ENCODE assay signal across 21 cellular contexts in the genomic region with DNA sequence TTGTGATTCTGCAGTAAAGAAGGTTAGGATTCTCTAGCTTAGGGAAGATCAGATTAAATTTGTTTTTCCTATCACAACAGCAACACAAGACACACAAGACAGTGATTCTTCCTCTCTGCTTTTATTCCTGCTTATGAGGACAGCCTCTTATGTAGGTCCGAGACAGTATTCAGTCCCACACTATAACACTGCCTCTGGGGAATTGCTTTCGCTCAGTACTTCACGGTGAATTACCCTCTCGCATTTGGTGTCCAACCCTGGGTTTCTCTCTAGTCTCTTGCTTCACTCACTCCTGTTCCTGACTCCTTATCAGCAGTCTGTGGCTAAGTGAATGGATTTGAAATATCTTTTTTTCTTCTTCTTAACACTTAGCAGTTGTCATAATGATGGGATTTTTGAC. TPM values are rescaled to one million over a fixed set of nuclear protein-coding genes. Genes with fewer than 3 reads are reported as not detected.
A peak's percentile ranks its signal among the peaks of the same experiment; 100 is the strongest.
DNase-seq lines count a peak whose midpoint lies in the region; ATAC-seq and TF ChIP-seq lines count a peak whose summit lies in the region.
"Had no signal": no experiment of that assay in that cellular context is flagged by ENCODE, and none has a peak within 500 bp of the region (broad histone marks: within the 10 kb centered on the region; RNA-seq: fewer than 3 reads in every experiment).

No MANE protein-coding gene starts in this region.

- TF ChIP-seq CTCF in HFF-Myc (IDR thresholded peaks at IDR 0.05; ENCODE audit: low read depth, low read length, missing control alignments) = no peak
- TF ChIP-seq CTCF in progenitor cell of endocrine pancreas (IDR thresholded peaks at IDR 0.05; ENCODE audit: unreplicated experiment) = no peak

- no peak for ATAC-seq in activated CD8-positive, alpha-beta memory T cell treated with anti-CD3 and anti-CD28 coated beads, Interleukin-2, amount 10 ng/mL, durations not matched to agents 7 days and 5 days
- ATAC-seq in central memory CD8-positive, alpha-beta T cell (replicated peaks; ENCODE audit: extremely low read depth, poor library complexity, severe bottlenecking) = no peak
- ATAC-seq in GM19023 (IDR thresholded peaks at IDR 0.05; ENCODE audit: unreplicated experiment) = no peak
- ATAC-seq: activated naive CD8-positive, alpha-beta T cell treated with anti-CD3 and anti-CD28 coated beads, Interleukin-2, amount 50 U/mL, for 24 hours; K562; right cardiac atrium had no signal

- no peak overlapping the region for H3K4me3 Mint-ChIP-seq in activated CD8-positive, alpha-beta memory T cell treated with anti-CD3 and anti-CD28 coated beads, Interleukin-2, amount 10 ng/mL, durations not matched to agents 7 days and 5 days
- H3K4me3 Mint-ChIP-seq in central memory CD8-positive, alpha-beta T cell = peak overlapping the region; percentile 12
- H3K4me3 Mint-ChIP-seq in progenitor cell of endocrine pancreas (ENCODE audit: low read depth) = no peak overlapping the region
- H3K4me3 Mint-ChIP-seq: activated naive CD8-positive, alpha-beta T cell treated with anti-CD3 and anti-CD28 coated beads, Interleukin-2, amount 50 U/mL, for 24 hours; activated T-cell treated with anti-CD3 and anti-CD28 coated beads, Interleukin-2, amount 50 U/mL, for 24 hours; mesothelial cell of epicardium had no signal

- no peaks in the 10 kb centered on the region for H3K27me3 Mint-ChIP-seq in activated CD8-positive, alpha-beta memory T cell treated with anti-CD3 and anti-CD28 coated beads, Interleukin-2, amount 10 ng/mL, durations not matched to agents 7 days and 5 days
- no peaks in the 10 kb centered on the region for H3K27me3 Mint-ChIP-seq in central memory CD8-positive, alpha-beta T cell
- no peaks in the 10 kb centered on the region for H3K27me3 Mint-ChIP-seq in progenitor cell of endocrine pancreas
- H3K27me3 Mint-ChIP-seq: activated naive CD8-positive, alpha-beta T cell treated with anti-CD3 and anti-CD28 coated beads, Interleukin-2, amount 50 U/mL, for 24 hours; activated T-cell treated with anti-CD3 and anti-CD28 coated beads, Interleukin-2, amount 50 U/mL, for 24 hours had no signal

- H3K9me3 Mint-ChIP-seq in activated CD8-positive, alpha-beta memory T cell treated with anti-CD3 and anti-CD28 coated beads, Interleukin-2, amount 10 ng/mL, durations not matched to agents 7 days and 5 days (ENCODE audit: low read depth) = no peaks in the 10 kb centered on the region
- no peaks in the 10 kb centered on the region for H3K9me3 Mint-ChIP-seq in central memory CD8-positive, alpha-beta T cell
- H3K9me3 Mint-ChIP-seq in progenitor cell of endocrine pancreas (ENCODE audit: low read depth) = no peaks in the 10 kb centered on the region
- H3K9me3 Mint-ChIP-seq: activated naive CD8-positive, alpha-beta T cell treated with anti-CD3 and anti-CD28 coated beads, Interleukin-2, amount 50 U/mL, for 24 hours; activated T-cell treated with anti-CD3 and anti-CD28 coated beads, Interleukin-2, amount 50 U/mL, for 24 hours; mesothelial cell of epicardium had no signal

- CTCF ChIA-PET in activated CD8-positive, alpha-beta memory T cell treated with anti-CD3 and anti-CD28 coated beads, Interleukin-2, amount 10 ng/mL, durations not matched to agents 7 days and 5 days (lab: Charles Lee) = interaction anchor here (1.3 kb wide), 1 partner anchor 11 kb away, joined by 3 read pairs; no protein-coding TSS in a partner anchor

- peaks cover 28% of the 10 kb centered on the region for H3K36me3 Mint-ChIP-seq in activated CD8-positive, alpha-beta memory T cell treated with anti-CD3 and anti-CD28 coated beads, Interleukin-2, amount 10 ng/mL, durations not matched to agents 7 days and 5 days
- peaks cover 34% of the 10 kb centered on the region for H3K36me3 Mint-ChIP-seq in central memory CD8-positive, alpha-beta T cell (ENCODE audit: insufficient read depth)
- peaks cover 14% of the 10 kb centered on the region for H3K36me3 Mint-ChIP-seq in progenitor cell of endocrine pancreas (ENCODE audit: insufficient read depth)

- DNase-seq in activated CD8-positive, alpha-beta memory T cell treated with anti-CD3 and anti-CD28 coated beads, Interleukin-2, amount 10 ng/mL, durations not matched to agents 7 days and 5 days = no peak
- no peak for DNase-seq in activated CD8-positive, alpha-beta memory T cell treated with anti-CD3 and anti-CD28 coated beads, Interleukin-2, amount 50 U/mL, for 4 hours
- DNase-seq in HFF-Myc (ENCODE audit: extremely low read depth, low read depth) (no peak), progenitor cell of endocrine pancreas (ENCODE audit: low spot score, unreplicated experiment) (no peak), A172 (ENCODE audit: low spot score) (no peak)
- DNase-seq in central memory CD8-positive, alpha-beta T cell (ENCODE audit: low spot score in 2 of 2) = no peak
- DNase-seq in stimulated activated CD4-positive, alpha-beta T cell treated with anti-CD3 and anti-CD28 coated beads, Interleukin-2, amount 100 ng/mL, for 24 hours = no peak
- DNase-seq: activated CD4-positive, alpha-beta T cell treated with anti-CD3 and anti-CD28 coated beads for 48 hours; activated naive CD8-positive, alpha-beta T cell treated with anti-CD3 and anti-CD28 coated beads, Interleukin-2, amount 50 U/mL, for 24 hours; activated T-cell treated with anti-CD3 and anti-CD28 coated beads, Interleukin-2, amount 50 U/mL, for 24 hours; hippocampal formation; NCI-H1092; NCI-H2107; NCI-H524; OCI-M1; right cardiac atrium; substantia nigra had no signal

- H3K4me3 ChIP-seq in HFF-Myc (replicated peaks; ENCODE audit: low read depth, low read length) = peak overlapping the region; percentile 14
- H3K4me3 ChIP-seq: cardiac muscle cell had no signal

- H3K27ac Mint-ChIP-seq in activated CD8-positive, alpha-beta memory T cell treated with anti-CD3 and anti-CD28 coated beads, Interleukin-2, amount 10 ng/mL, durations not matched to agents 7 days and 5 days = peak overlapping the region; percentile 47
- H3K27ac Mint-ChIP-seq in central memory CD8-positive, alpha-beta T cell (ENCODE audit: low read depth) = no peak overlapping the region
- H3K27ac Mint-ChIP-seq in progenitor cell of endocrine pancreas = peak overlapping the region; percentile 65
- H3K27ac Mint-ChIP-seq: activated naive CD8-positive, alpha-beta T cell treated with anti-CD3 and anti-CD28 coated beads, Interleukin-2, amount 50 U/mL, for 24 hours; activated T-cell treated with anti-CD3 and anti-CD28 coated beads, Interleukin-2, amount 50 U/mL, for 24 hours; mesothelial cell of epicardium had no signal

- H3K4me1 Mint-ChIP-seq in activated CD8-positive, alpha-beta memory T cell treated with anti-CD3 and anti-CD28 coated beads, Interleukin-2, amount 10 ng/mL, durations not matched to agents 7 days and 5 days = peaks cover 4% of the 10 kb centered on the region
- H3K4me1 Mint-ChIP-seq in central memory CD8-positive, alpha-beta T cell = peaks cover 18% of the 10 kb centered on the region
- H3K4me1 Mint-ChIP-seq in progenitor cell of endocrine pancreas (ENCODE audit: low read depth) = peaks cover 4% of the 10 kb centered on the region

RNA-seq across cellular contexts. Expression of gene HIF1AN, which starts 1.7 kb away (rescaled TPM):
- 10 to 100 TPM; 49.2 to 53.6 TPM for total RNA-seq in activated CD8-positive, alpha-beta memory T cell treated with anti-CD3 and anti-CD28 coated beads, Interleukin-2, amount 10 ng/mL, durations not matched to agents 7 days and 5 days
- total RNA-seq in progenitor cell of endocrine pancreas = 67.3 and 74.5 TPM in 2 replicates
- total RNA-seq in A172 (2014; rRNA removed; shearing (Covaris generic)) = 6.2 and 10.1 TPM in 2 replicates

RNA-seq across cellular contexts. Expression of gene NDUFB8, which starts 7.8 kb away (rescaled TPM):
- 100 to 1,000 TPM; 268 to 300 TPM for total RNA-seq in activated CD8-positive, alpha-beta memory T cell treated with anti-CD3 and anti-CD28 coated beads, Interleukin-2, amount 10 ng/mL, durations not matched to agents 7 days and 5 days
- total RNA-seq in progenitor cell of endocrine pancreas = 159 and 167 TPM in 2 replicates
- 152 and 197 TPM in 2 replicates for total RNA-seq in A172 (2014; rRNA removed; shearing (Covaris generic))

RNA-seq across cellular contexts. Expression of gene SEC31B, which starts 17.8 kb away (rescaled TPM):
- 100 to 1,000 TPM in 1 of 2 experiments, 10 to 100 TPM in 1; 42.9 to 120 TPM for total RNA-seq in activated CD8-positive, alpha-beta memory T cell treated with anti-CD3 and anti-CD28 coated beads, Interleukin-2, amount 10 ng/mL, durations not matched to agents 7 days and 5 days
- total RNA-seq in progenitor cell of endocrine pancreas = 24.0 and 25.5 TPM in 2 replicates
- 1.4 TPM in 2 replicates for total RNA-seq in A172 (2014; rRNA removed; shearing (Covaris generic))

Comparison
In these comparisons a context has a peak if more than half of its experiments do, and no peak if none do; other contexts are left out.
1. RNA of gene SEC31B, which starts 17.8 kb away (total RNA-seq): 42.9 to 120 TPM in activated CD8-positive, alpha-beta memory T cell treated with anti-CD3 and anti-CD28 coated beads, Interleukin-2, amount 10 ng/mL, durations not matched to agents 7 days and 5 days and 24.0 to 25.5 TPM in progenitor cell of endocrine pancreas; 1.4 TPM in A172; every median in the first group is over 10 times any median in the second.